8 cellular contexts compared by ENCODE assay signal in the genomic region with DNA sequence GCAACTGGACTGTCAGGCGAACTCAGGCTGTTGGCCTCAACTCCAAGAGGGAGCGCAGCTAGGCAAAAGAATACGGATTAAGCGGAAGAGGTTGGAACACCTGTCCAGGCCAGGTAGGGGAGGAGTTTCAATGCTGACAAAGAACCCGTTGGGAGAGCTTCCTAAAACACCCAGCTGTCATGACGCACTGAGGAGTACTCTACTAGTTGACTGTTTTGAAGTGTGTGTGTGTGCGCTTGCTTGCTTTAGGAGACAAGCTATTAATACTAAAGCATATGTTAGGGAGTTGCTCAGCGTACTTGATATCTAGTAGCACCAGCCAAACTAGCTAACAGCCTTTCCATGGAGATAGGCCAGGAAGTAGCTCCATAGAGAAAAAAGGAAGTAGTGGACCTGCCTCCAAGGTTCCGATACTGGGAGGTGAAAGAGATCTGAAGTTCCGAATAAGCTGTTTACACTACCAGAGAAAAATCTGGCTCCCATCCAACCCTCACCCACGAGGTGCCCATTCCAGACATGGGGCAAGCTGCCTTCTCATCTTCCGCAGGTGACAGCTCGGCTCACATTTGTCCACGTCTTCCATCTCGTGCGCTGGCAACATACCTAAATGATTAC. TPM values are rescaled to one million over a fixed set of nuclear protein-coding genes. Genes with fewer than 3 reads are reported as not detected.
A peak's percentile ranks its signal among the peaks of the same experiment; 100 is the strongest.
DNase-seq lines count a peak whose midpoint lies in the region; ATAC-seq and TF ChIP-seq lines count a peak whose summit lies in the region.

No MANE protein-coding gene starts in this region.

- H3K18ac ChIP-seq in mesenchymal stem cell (ENCODE audit: low read depth in 1 of 2, low read length in 2 of 2): no peak overlapping the region

- POLR2A ChIA-PET in AG04449 (lab: Yijun Ruan, JAX): interaction anchor here (0.5 to 1.0 kb wide), 2 partner anchors 236 to 399 kb away, joined by 3 read pairs; no protein-coding TSS in a partner anchor

- H4K20me1 ChIP-seq in OCI-LY3 (ENCODE audit: insufficient read depth, low read length): peaks cover 10% of the 10 kb centered on the region; the same call in 1 of the 2 replicates

- no peak for DNase-seq in AG04449 (ENCODE audit: low read depth, low spot score)
- DNase-seq in HFFc6: no peak
- DNase-seq in mesenchymal stem cell: no peak
- peak; percentile 60 for DNase-seq in ureter (ENCODE audit: low spot score)

- H3K9me3 ChIP-seq in OCI-LY3 (ENCODE audit: insufficient read depth, low read length) (no peaks in the 10 kb centered on the region), mesenchymal stem cell (ENCODE audit: control insufficient read depth, low read length) (no peaks in the 10 kb centered on the region)

- no peak overlapping the region for H3K27ac Mint-ChIP-seq in HFFc6
- H3K27ac Mint-ChIP-seq in dendritic cell treated with granulocyte-macrophage colony-stimulating factor and Interleukin-4, amounts not matched to agents 40 ng/mL and 50 ng/mL, for 4 days: no peak overlapping the region

- peaks cover 20% of the 10 kb centered on the region for H3K27me3 Mint-ChIP-seq in HFFc6 (ENCODE audit: insufficient read depth)
- peaks cover 27% of the 10 kb centered on the region for H3K27me3 Mint-ChIP-seq in dendritic cell treated with granulocyte-macrophage colony-stimulating factor and Interleukin-4, amounts not matched to agents 40 ng/mL and 50 ng/mL, for 4 days

- no peaks in the 10 kb centered on the region for H3K36me3 ChIP-seq in OCI-LY3 (replicated peaks; ENCODE audit: low read depth, low read length)
- peaks cover 0 to 2% of the 10 kb centered on the region in 2 experiments for H3K36me3 ChIP-seq in mesenchymal stem cell (ENCODE audit: control insufficient read depth in 1 of 2, insufficient read depth in 2 of 2, low read depth in 1 of 2, low read length in 2 of 2)

- H3K9me3 Mint-ChIP-seq in HFFc6: no peaks in the 10 kb centered on the region
- no peaks in the 10 kb centered on the region for H3K9me3 Mint-ChIP-seq in dendritic cell treated with granulocyte-macrophage colony-stimulating factor and Interleukin-4, amounts not matched to agents 40 ng/mL and 50 ng/mL, for 4 days

- H3K27me3 ChIP-seq in OCI-LY3 (ENCODE audit: low read depth, low read length) (no peaks in the 10 kb centered on the region), mesenchymal stem cell (ENCODE audit: control insufficient read depth in 1 of 2, insufficient read depth in 1 of 2, low read length in 2 of 2) (no peaks in the 10 kb centered on the region)

- H3K4me2 ChIP-seq in OCI-LY3 (ENCODE audit: low read length) (peak overlapping the region; percentile 86), mesenchymal stem cell (ENCODE audit: low read length, poor library complexity, severe bottlenecking) (no peak overlapping the region)

- H3K4me3 ChIP-seq in AG04449 (ENCODE audit: low read depth, low read length) (peak overlapping the region; percentile 24; the same call in 1 of the 2 replicates), OCI-LY3 (ENCODE audit: low read length) (peak overlapping the region; percentile 80), mesenchymal stem cell (ENCODE audit: insufficient read depth in 1 of 2, low read depth in 1 of 2, low read length in 2 of 2) (peak overlapping the region in 1 of 2 experiments; percentile 89)

- H3K4me1 ChIP-seq in OCI-LY3 (ENCODE audit: low read length) (peaks cover 22% of the 10 kb centered on the region), mesenchymal stem cell (ENCODE audit: control insufficient read depth, insufficient read depth, low read depth, low read length) (peaks cover 2% of the 10 kb centered on the region)

- intact Hi-C loops in dendritic cell treated with granulocyte-macrophage colony-stimulating factor and Interleukin-4, amounts not matched to agents 40 ng/mL and 50 ng/mL, for 4 days (cut with micrococcal nuclease): no loop called here

- no peak overlapping the region for H3K27ac ChIP-seq in OCI-LY3 (ENCODE audit: low read length)
- no peak overlapping the region for H3K27ac ChIP-seq in mesenchymal stem cell (ENCODE audit: low read length, poor library complexity, severe bottlenecking)

- no peak overlapping the region for H4K91ac ChIP-seq in mesenchymal stem cell (ENCODE audit: low read length)

- H2BK120ac ChIP-seq in mesenchymal stem cell (ENCODE audit: low read depth, low read length): no peak overlapping the region

- H3K4me1 Mint-ChIP-seq in HFFc6 (ENCODE audit: low read depth): peaks cover 34% of the 10 kb centered on the region
- peaks cover 33% of the 10 kb centered on the region for H3K4me1 Mint-ChIP-seq in dendritic cell treated with granulocyte-macrophage colony-stimulating factor and Interleukin-4, amounts not matched to agents 40 ng/mL and 50 ng/mL, for 4 days (ENCODE audit: low read depth)

- H2BK12ac ChIP-seq in mesenchymal stem cell (ENCODE audit: low read length in 2 of 2): no peak overlapping the region

- no peak overlapping the region for H3K4ac ChIP-seq in mesenchymal stem cell (ENCODE audit: low read depth in 1 of 2, low read length in 2 of 2)

- H3K23ac ChIP-seq in mesenchymal stem cell (ENCODE audit: low read length in 2 of 2): no peak overlapping the region

- H3K14ac ChIP-seq in mesenchymal stem cell (ENCODE audit: low read length in 2 of 2): no peak overlapping the region

- no peaks in the 10 kb centered on the region for H3K36me3 Mint-ChIP-seq in HFFc6 (ENCODE audit: low read depth)
- peaks cover 17% of the 10 kb centered on the region for H3K36me3 Mint-ChIP-seq in dendritic cell treated with granulocyte-macrophage colony-stimulating factor and Interleukin-4, amounts not matched to agents 40 ng/mL and 50 ng/mL, for 4 days (ENCODE audit: low read depth)

- no peak for ATAC-seq in HG03045 (IDR thresholded peaks at IDR 0.05; ENCODE audit: unreplicated experiment)
- ATAC-seq in HG02678 (IDR thresholded peaks at IDR 0.05; ENCODE audit: unreplicated experiment): no peak

- peak overlapping the region; percentile 41 for H4K8ac ChIP-seq in mesenchymal stem cell (ENCODE audit: low read length)

- 89% methylated on average over 12 of the region's 16 CpGs for WGBS in mesenchymal stem cell

- H3K9ac ChIP-seq in OCI-LY3 (ENCODE audit: low read length): peak overlapping the region; percentile 71
- H3K9ac ChIP-seq in mesenchymal stem cell (ENCODE audit: low read length): no peak overlapping the region

- no peaks in the 10 kb centered on the region for H3K79me1 ChIP-seq in mesenchymal stem cell (replicated peaks; ENCODE audit: low read length, poor library complexity, severe bottlenecking)

- TF ChIP-seq CTCF in AG04449 (IDR thresholded peaks at IDR 0.05; ENCODE audit: insufficient read depth, low read length, missing control alignments) (no peak), HFFc6 (IDR thresholded peaks at IDR 0.05) (no peak), OCI-LY3 (IDR thresholded peaks at IDR 0.05; ENCODE audit: low read depth, low read length) (no peak)

- H2BK15ac ChIP-seq in mesenchymal stem cell (ENCODE audit: low read depth, poor library complexity, severe bottlenecking): no peak overlapping the region

- H3K4me3 Mint-ChIP-seq in HFFc6: peak overlapping the region; percentile 86
- peak overlapping the region; percentile 87 for H3K4me3 Mint-ChIP-seq in dendritic cell treated with granulocyte-macrophage colony-stimulating factor and Interleukin-4, amounts not matched to agents 40 ng/mL and 50 ng/mL, for 4 days

- CTCF ChIA-PET in AG04449 (lab: Yijun Ruan, JAX): interaction anchor here (0.8 to 2.8 kb wide), 8 partner anchors 8 to 399 kb away, joined by 4 to 10 read pairs (median 4); no protein-coding TSS in a partner anchor

- no peak overlapping the region for H2AK5ac ChIP-seq in mesenchymal stem cell (ENCODE audit: low read length, severe bottlenecking)

- H2BK5ac ChIP-seq in mesenchymal stem cell (ENCODE audit: low read depth, low read length, poor library complexity, severe bottlenecking): no peak overlapping the region

- H2AFZ ChIP-seq in OCI-LY3 (ENCODE audit: low read depth, low read length) (no peak overlapping the region), mesenchymal stem cell (ENCODE audit: low read depth, low read length) (no peak overlapping the region)

- H3K79me2 ChIP-seq in OCI-LY3 (ENCODE audit: low read length): peaks cover 24% of the 10 kb centered on the region

RNA-seq across cellular contexts. Expression of a gene that starts 1.0 kb away (rescaled TPM):
- total RNA-seq in HFFc6 (2021; fragmentation: NEBNext Ultra II Directional; extraction: Animal tissue kit (Norgen Biotek cat#: 25700)): 1 to 10 TPM; 1.0 to 6.2 (median 1.2) TPM
- polyA plus RNA-seq in mesenchymal stem cell (2013, experiment 1 of 2): 20.3 TPM
- polyA plus RNA-seq in mesenchymal stem cell (2013, experiment 2 of 2): 20.5 TPM
- total RNA-seq in ureter: 53.2 TPM
